Comparison of ENCODE assay signal across 9 cellular contexts in genomic region chr3:141998674-141999290, GRCh38.
A peak's percentile ranks its signal among the peaks of the same experiment; 100 is the strongest.
DNase-seq lines count a peak whose midpoint lies in the region; TF ChIP-seq lines count a peak whose summit lies in the region.
"Had no signal": no experiment of that assay in that cellular context is flagged by ENCODE, and none has a peak within 500 bp of the region (broad histone marks: within the 10 kb centered on the region; RNA-seq: fewer than 3 reads in every experiment).

No MANE protein-coding gene starts in this region.

- H3K27ac ChIP-seq in osteoblast (ENCODE audit: low read depth, low read length) (no peak overlapping the region), endodermal cell (ENCODE audit: low read depth, low read length) (no peak overlapping the region)
- no peak overlapping the region for H3K27ac ChIP-seq in CD8-positive, alpha-beta memory T cell (ENCODE audit: low read depth, low read length)

- H3K9ac ChIP-seq in endodermal cell (ENCODE audit: extremely low read depth, low read length, poor library complexity, severe bottlenecking): no peak overlapping the region

- WGBS in endodermal cell (ENCODE audit: insufficient coverage in 1 of 2, insufficient read length in 1 of 2), 2 experiments: 100% methylated on average over 1 of the region's 4 CpGs; no CpG with 5 or more reads in 1 of the 2 experiments

- no peaks in the 10 kb centered on the region for H3K79me2 ChIP-seq in osteoblast (ENCODE audit: insufficient read depth, low read length)

- no peak overlapping the region for H3K4me2 ChIP-seq in osteoblast (ENCODE audit: insufficient read depth, low read length)

- H3K9me3 ChIP-seq in osteoblast (ENCODE audit: low read depth, low read length) (no peaks in the 10 kb centered on the region), endodermal cell (ENCODE audit: control insufficient read depth, low read length) (no peaks in the 10 kb centered on the region)
- no peaks in the 10 kb centered on the region for H3K9me3 ChIP-seq in CD8-positive, alpha-beta memory T cell (ENCODE audit: low read length)
- H3K9me3 ChIP-seq: mucosa of descending colon had no signal

- POLR2A ChIA-PET in CD8-positive, alpha-beta memory T cell (lab: Charles Lee): no interaction called here

- H3K27me3 ChIP-seq in osteoblast (ENCODE audit: insufficient read depth, low read length) (no peaks in the 10 kb centered on the region), endodermal cell (ENCODE audit: control insufficient read depth, insufficient read depth, low read length, poor library complexity, severe bottlenecking) (no peaks in the 10 kb centered on the region)
- no peaks in the 10 kb centered on the region for H3K27me3 ChIP-seq in CD8-positive, alpha-beta memory T cell (ENCODE audit: insufficient read depth, low read length, poor library complexity, severe bottlenecking)

- peaks cover 0 to 2% (median 0%) of the 10 kb centered on the region in 5 experiments for H3K9me3 Mint-ChIP-seq in brain
- no peaks in the 10 kb centered on the region for H3K9me3 Mint-ChIP-seq in CD8-positive, alpha-beta memory T cell
- peaks cover 1% of the 10 kb centered on the region for H3K9me3 Mint-ChIP-seq in endodermal cell

- H3K27ac Mint-ChIP-seq in brain (peak overlapping the region in 4 of 5 experiments; percentile 1 to 30 (median 18)), endodermal cell (no peak overlapping the region)
- H3K27ac Mint-ChIP-seq in CD8-positive, alpha-beta memory T cell: peak overlapping the region in 2 of 8 donors; percentile 21 to 44

- DNase-seq in EH (ENCODE audit: low read depth) (peak; percentile 47), NB4 (ENCODE audit: low read depth) (peak; percentile 24), osteoblast (ENCODE audit: insufficient read length, low spot score, missing footprints) (peak; percentile 53), endodermal cell (no peak), GM19238 (ENCODE audit: insufficient read length, low spot score) (no peak), activated T-cell treated with anti-CD3 and anti-CD28 coated beads for 4 hours (no peak)
- DNase-seq in CD8-positive, alpha-beta memory T cell: no peak
- DNase-seq: mucosa of descending colon had no signal

- TF ChIP-seq POLR2A in NB4 (IDR thresholded peaks at IDR 0.05; ENCODE audit: extremely low read depth, insufficient read length): no peak

- H3K4me1 Mint-ChIP-seq in brain: peaks cover 34% of the 10 kb centered on the region
- no peaks in the 10 kb centered on the region for H3K4me1 Mint-ChIP-seq in CD8-positive, alpha-beta memory T cell
- H3K4me1 Mint-ChIP-seq in endodermal cell: peaks cover 4% of the 10 kb centered on the region

- H3K4me3 Mint-ChIP-seq in brain (no peak overlapping the region), endodermal cell (no peak overlapping the region)
- H3K4me3 Mint-ChIP-seq in CD8-positive, alpha-beta memory T cell: no peak overlapping the region

- H4K20me1 ChIP-seq in osteoblast (ENCODE audit: insufficient read depth, low read length): no peaks in the 10 kb centered on the region

- TF ChIP-seq CTCF in NB4 (IDR thresholded peaks at IDR 0.05; ENCODE audit: low read depth, low read length) (no peak), brain (conservative IDR thresholded peaks at IDR 0.05) (peak; percentile 39 to 50), osteoblast (IDR thresholded peaks at IDR 0.05; ENCODE audit: extremely low read depth, low read depth, low read length) (peak; percentile 67), endodermal cell (conservative IDR thresholded peaks at IDR 0.05) (no peak)

- CTCF ChIA-PET in CD8-positive, alpha-beta memory T cell (lab: Charles Lee): no interaction called here

- H3K36me3 Mint-ChIP-seq in brain: peaks cover 33% of the 10 kb centered on the region
- H3K36me3 Mint-ChIP-seq in CD8-positive, alpha-beta memory T cell: peaks cover 0 to 4% (median 3%) of the 10 kb centered on the region in 3 donors
- peaks cover 25% of the 10 kb centered on the region for H3K36me3 Mint-ChIP-seq in endodermal cell (ENCODE audit: low read depth)

- H3K27me3 Mint-ChIP-seq in brain (no peaks in the 10 kb centered on the region), endodermal cell (ENCODE audit: insufficient read depth) (no peaks in the 10 kb centered on the region)
- no peaks in the 10 kb centered on the region for H3K27me3 Mint-ChIP-seq in CD8-positive, alpha-beta memory T cell

- H3K36me3 ChIP-seq in osteoblast (ENCODE audit: insufficient read depth, low read length): no peaks in the 10 kb centered on the region
- H3K36me3 ChIP-seq in CD8-positive, alpha-beta memory T cell (ENCODE audit: insufficient read depth, low read length): no peaks in the 10 kb centered on the region
- peaks cover 4% of the 10 kb centered on the region for H3K36me3 ChIP-seq in endodermal cell (ENCODE audit: control insufficient read depth, insufficient read depth, low read length)

- H3K4me1 ChIP-seq in osteoblast (ENCODE audit: insufficient read depth, low read length) (no peaks in the 10 kb centered on the region), endodermal cell (ENCODE audit: control insufficient read depth, insufficient read depth, low read length) (no peaks in the 10 kb centered on the region)
- no peaks in the 10 kb centered on the region for H3K4me1 ChIP-seq in CD8-positive, alpha-beta memory T cell (ENCODE audit: insufficient read depth, low read length)

- no peak overlapping the region for H3K4me3 ChIP-seq in NB4 (ENCODE audit: low read depth, low read length)
- no peak overlapping the region for H3K4me3 ChIP-seq in osteoblast (ENCODE audit: insufficient read depth, low read length)
- no peak overlapping the region for H3K4me3 ChIP-seq in CD8-positive, alpha-beta memory T cell (ENCODE audit: low read length)
- H3K4me3 ChIP-seq in endodermal cell (ENCODE audit: low read length): no peak overlapping the region
- H3K4me3 ChIP-seq: mucosa of descending colon had no signal

- H2AFZ ChIP-seq in osteoblast (ENCODE audit: low read length): no peak overlapping the region

Comparison
In these comparisons a context has a peak if more than half of its experiments do, and no peak if none do; other contexts are left out.
1. DNase-seq: peak in EH (single experiment), NB4 (single experiment) and osteoblast (single experiment); none in CD8-positive, alpha-beta memory T cell (0 of 5), endodermal cell (single experiment), GM19238 (single experiment) and activated T-cell treated with anti-CD3 and anti-CD28 coated beads for 4 hours (single experiment).
2. CTCF ChIP-seq: peak in brain (2 of 2) and osteoblast (single experiment); none in NB4 (single experiment) and endodermal cell (single experiment).